Comparison of ENCODE assay signal across 8 cellular contexts in the genomic region with DNA sequence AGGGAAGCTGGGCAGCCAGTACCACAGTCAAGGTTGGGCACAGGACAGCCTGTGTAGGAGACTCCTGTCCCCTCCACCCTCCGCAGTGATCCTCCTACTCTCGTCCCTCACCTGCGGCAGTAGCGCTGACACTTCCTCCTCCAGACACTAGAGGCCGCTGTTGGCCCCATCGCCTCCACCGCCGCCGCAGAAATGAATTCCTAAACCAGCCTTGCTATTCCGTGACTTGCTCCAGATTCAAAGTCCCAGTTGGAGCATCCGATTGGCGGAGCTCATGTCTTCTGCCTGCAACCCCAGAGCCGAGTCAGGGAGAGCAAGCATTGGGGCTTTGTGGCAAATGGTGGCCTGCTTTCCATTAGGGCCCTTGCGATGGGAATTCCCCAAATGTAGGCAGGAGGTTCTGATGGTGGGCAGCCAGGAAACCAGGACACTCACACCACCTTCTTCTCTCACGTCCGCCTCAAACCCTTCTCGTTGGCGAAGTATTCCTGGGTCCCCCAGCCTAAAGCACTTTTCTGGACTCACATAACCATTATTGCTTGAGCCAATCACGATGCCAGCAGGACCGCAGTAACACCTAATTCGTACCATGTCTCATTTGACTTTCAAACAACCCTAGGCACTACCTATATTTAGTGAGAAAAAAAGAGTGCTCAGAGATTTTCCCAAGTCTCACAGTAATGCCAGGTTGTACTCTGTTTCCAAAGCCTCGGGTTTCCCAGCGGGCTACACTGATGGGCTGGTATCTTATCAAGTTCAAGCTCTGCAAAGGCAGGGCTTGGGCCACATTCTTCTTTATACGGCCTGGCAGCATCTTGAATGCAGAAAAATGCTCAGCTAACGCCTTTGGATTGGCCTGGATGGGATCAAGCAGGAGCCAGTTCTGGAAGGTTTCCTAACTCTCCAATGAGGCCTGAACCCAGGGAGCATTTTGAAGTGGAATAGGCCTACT. TPM values are rescaled to one million over a fixed set of nuclear protein-coding genes. Genes with fewer than 3 reads are reported as not detected.
DNase-seq lines count a peak whose midpoint lies in the region; ATAC-seq, FAIRE-seq and TF ChIP-seq lines count a peak whose summit lies in the region.

No MANE protein-coding gene starts in this region.

- 29% methylated on average over 25 of the region's 25 CpGs for WGBS in prostate gland

- CTCF ChIA-PET in CD4-positive, alpha-beta T cell (lab: Charles Lee), result interaction anchor here (0.7 to 12.0 kb wide), 16 partner anchors 10 to 117 kb away, joined by 3 to 190 read pairs (median 4); a partner anchor contains a TSS

- peak; percentile 48 for FAIRE-seq in urothelium cell line (lab: Jason Lieb, UNC)

- no peaks in the 10 kb centered on the region for H3K36me3 ChIP-seq in SU-DHL-6 (ENCODE audit: low read length)
- H3K36me3 ChIP-seq in adipocyte (ENCODE audit: control insufficient read depth, insufficient read depth, low read length, severe bottlenecking), result peaks cover 25% of the 10 kb centered on the region
- peaks cover 0 to 8% of the 10 kb centered on the region in 2 donors for H3K36me3 ChIP-seq in prostate gland

- H3K4me1 Mint-ChIP-seq in CD4-positive, alpha-beta T cell (ENCODE audit: low read depth), result peaks cover 43% of the 10 kb centered on the region

- no peaks in the 10 kb centered on the region for H3K9me3 ChIP-seq in CD4-positive, alpha-beta T cell (ENCODE audit: control insufficient read depth, low read length)
- no peaks in the 10 kb centered on the region for H3K9me3 ChIP-seq in SU-DHL-6 (ENCODE audit: insufficient read depth, low read length)
- no peaks in the 10 kb centered on the region for H3K9me3 ChIP-seq in adipocyte (ENCODE audit: control insufficient read depth, low read length)
- no peaks in the 10 kb centered on the region for H3K9me3 ChIP-seq in prostate gland

- peak; percentile 60 to 78 (median 68) for DNase-seq in CD4-positive, alpha-beta T cell
- DNase-seq in NAMALWA (ENCODE audit: low spot score) (peak; percentile 84), adipocyte (ENCODE audit: low read depth) (peak; percentile 92), left cardiac atrium (peak; percentile 76), prostate gland (ENCODE audit: low spot score) (peak; percentile 70), urothelium cell line (ENCODE audit: low spot score) (peak; percentile 77)

- no peak for ATAC-seq in CD4-positive, alpha-beta T cell (ENCODE audit: poor library complexity)
- peak; percentile 18 for ATAC-seq in GM21367 (IDR thresholded peaks at IDR 0.05; ENCODE audit: unreplicated experiment)
- ATAC-seq in left cardiac atrium, result peak; percentile 6 to 9

- peak overlapping the region; percentile 84 for H2AFZ ChIP-seq in SU-DHL-6 (ENCODE audit: low read depth, low read length, severe bottlenecking)

- H3F3A ChIP-seq in SU-DHL-6 (ENCODE audit: insufficient read depth), result peaks cover 13% of the 10 kb centered on the region

- intact Hi-C loops in CD4-positive, alpha-beta T cell (cut with DNase I, micrococcal nuclease), result loop anchor here (1.0 to 5.0 kb wide), 7 partner anchors 20 to 109 kb away; a partner anchor contains a TSS
- intact Hi-C loops in left cardiac atrium (cut with DNase I), result loop anchor here in 1 of 2 donors (2.0 kb wide), 1 partner anchor 17 kb away; no protein-coding TSS in a partner anchor
- intact Hi-C loops in prostate gland (cut with DNase I), result loop anchor here (2.0 kb wide), 1 partner anchor 17 kb away; no protein-coding TSS in a partner anchor

- peaks cover 36% of the 10 kb centered on the region for H3K4me1 ChIP-seq in adipocyte (ENCODE audit: control insufficient read depth, insufficient read depth, low read length)
- H3K4me1 ChIP-seq in prostate gland (replicated peaks), result peaks cover 13% of the 10 kb centered on the region

- peak; percentile 98 for TF ChIP-seq CTCF in CD4-positive, alpha-beta T cell (IDR thresholded peaks at IDR 0.05)
- TF ChIP-seq CTCF in SU-DHL-6 (IDR thresholded peaks at IDR 0.05; ENCODE audit: insufficient read depth, low read length, poor library complexity, severe bottlenecking), result peak; percentile 95
- TF ChIP-seq CTCF in prostate gland (IDR thresholded peaks at IDR 0.05), result peak; percentile 93 to 98 (median 95)

- H3K9me3 Mint-ChIP-seq in CD4-positive, alpha-beta T cell, result no peaks in the 10 kb centered on the region

- TF ChIP-seq POLR2A in prostate gland (IDR thresholded peaks at IDR 0.05), result no peak

- peak overlapping the region; percentile 97 for H3K4me3 Mint-ChIP-seq in CD4-positive, alpha-beta T cell

- H4K20me1 ChIP-seq in SU-DHL-6 (ENCODE audit: low read depth, low read length), result no peaks in the 10 kb centered on the region

- H3K27me3 Mint-ChIP-seq in CD4-positive, alpha-beta T cell, result no peaks in the 10 kb centered on the region

- H3K4me3 ChIP-seq in SU-DHL-6 (ENCODE audit: insufficient read depth, low read length, poor library complexity, severe bottlenecking), result peak overlapping the region; percentile 62
- H3K4me3 ChIP-seq in adipocyte (ENCODE audit: low read length), result peak overlapping the region; percentile 74
- H3K4me3 ChIP-seq in prostate gland, result no peak overlapping the region

- H3K9me2 ChIP-seq in SU-DHL-6 (replicated peaks; ENCODE audit: insufficient read depth, low read length), result no peaks in the 10 kb centered on the region

- H3K79me2 ChIP-seq in SU-DHL-6 (ENCODE audit: insufficient read depth, low read length), result 0 out of 2 replicates have a peak, but pooled peaks cover 4% of the 10 kb centered on the region

- H3K9ac ChIP-seq in SU-DHL-6 (ENCODE audit: low read length), result peak overlapping the region; percentile 63
- peak overlapping the region; percentile 85 for H3K9ac ChIP-seq in adipocyte (ENCODE audit: low read length)

- H3K27ac Mint-ChIP-seq in CD4-positive, alpha-beta T cell, result peak overlapping the region; percentile 98

- peak overlapping the region; percentile 97 for H3K27ac ChIP-seq in CD4-positive, alpha-beta T cell (ENCODE audit: low read depth, low read length)
- H3K27ac ChIP-seq in SU-DHL-6 (ENCODE audit: low read depth, low read length), result peak overlapping the region; percentile 98
- H3K27ac ChIP-seq in prostate gland, result peak overlapping the region; percentile 94 to 98

- no peaks in the 10 kb centered on the region for H3K27me3 ChIP-seq in CD4-positive, alpha-beta T cell (ENCODE audit: control insufficient read depth, insufficient read depth, low read length)
- H3K27me3 ChIP-seq in SU-DHL-6 (ENCODE audit: low read length), result no peaks in the 10 kb centered on the region
- no peaks in the 10 kb centered on the region for H3K27me3 ChIP-seq in adipocyte (replicated peaks; ENCODE audit: control insufficient read depth, insufficient read depth, low read length)
- H3K27me3 ChIP-seq in prostate gland (replicated peaks; ENCODE audit: insufficient read depth), result no peaks in the 10 kb centered on the region

- POLR2A ChIA-PET in CD4-positive, alpha-beta T cell (lab: Charles Lee), result interaction anchor here (1.0 to 7.5 kb wide), 12 partner anchors 17 to 101 kb away, joined by 3 to 202 read pairs (median 13); a partner anchor contains a TSS

- peak overlapping the region; percentile 90 for H3K4me2 ChIP-seq in SU-DHL-6 (ENCODE audit: low read depth, low read length, poor library complexity, severe bottlenecking)

- peaks cover 36% of the 10 kb centered on the region for H3K36me3 Mint-ChIP-seq in CD4-positive, alpha-beta T cell (ENCODE audit: low read depth)

RNA-seq across cellular contexts. Expression of a gene that starts 1.2 kb away (rescaled TPM):
- 100 to 1,000 TPM; 151 to 161 TPM for total RNA-seq in CD4-positive, alpha-beta T cell
- total RNA-seq in left cardiac atrium (10 to 100 TPM; 43.7 to 63.6 TPM), prostate gland (100 to 1,000 TPM; 155 to 163 TPM)

RNA-seq across cellular contexts. Expression of a gene that starts 24.3 kb away (rescaled TPM):
- total RNA-seq in CD4-positive, alpha-beta T cell, result 100 to 1,000 TPM; 183 to 185 TPM
- total RNA-seq in left cardiac atrium, result 10 to 100 TPM; 42.1 to 72.9 TPM
- total RNA-seq in prostate gland, result 10 to 100 TPM; 43.5 to 51.2 TPM

RNA-seq across cellular contexts. Expression of a gene that starts 24.9 kb away (rescaled TPM):
- not detected for total RNA-seq in CD4-positive, alpha-beta T cell
- total RNA-seq in left cardiac atrium (not detected), prostate gland (not detected)

RNA-seq across cellular contexts. Expression of a gene that starts 31.2 kb away (rescaled TPM):
- not detected for total RNA-seq in CD4-positive, alpha-beta T cell
- total RNA-seq in left cardiac atrium (not detected), prostate gland (1 to 10 TPM in 1 of 2 donors, under 1 TPM in 1; 0.09 to 6.6 TPM)

RNA-seq across cellular contexts. Expression of a gene that starts 32.7 kb away (rescaled TPM):
- total RNA-seq in CD4-positive, alpha-beta T cell, result 10 to 100 TPM; 11.2 to 14.1 TPM
- total RNA-seq in left cardiac atrium (10 to 100 TPM; 15.6 to 17.4 TPM), prostate gland (10 to 100 TPM; 20.5 to 26.1 TPM)

Comparison
In these comparisons a context has a peak if more than half of its experiments do, and no peak if none do; other contexts are left out.
1. H3K4me3 ChIP-seq: peak in SU-DHL-6 (single experiment) and adipocyte (single experiment); none in prostate gland (0 of 2).
2. Peak in every context shown above with its lines, with median percentiles within 50 percentile points of each other: DNase-seq, H3K27ac ChIP-seq and CTCF ChIP-seq.